In the genomic region with DNA sequence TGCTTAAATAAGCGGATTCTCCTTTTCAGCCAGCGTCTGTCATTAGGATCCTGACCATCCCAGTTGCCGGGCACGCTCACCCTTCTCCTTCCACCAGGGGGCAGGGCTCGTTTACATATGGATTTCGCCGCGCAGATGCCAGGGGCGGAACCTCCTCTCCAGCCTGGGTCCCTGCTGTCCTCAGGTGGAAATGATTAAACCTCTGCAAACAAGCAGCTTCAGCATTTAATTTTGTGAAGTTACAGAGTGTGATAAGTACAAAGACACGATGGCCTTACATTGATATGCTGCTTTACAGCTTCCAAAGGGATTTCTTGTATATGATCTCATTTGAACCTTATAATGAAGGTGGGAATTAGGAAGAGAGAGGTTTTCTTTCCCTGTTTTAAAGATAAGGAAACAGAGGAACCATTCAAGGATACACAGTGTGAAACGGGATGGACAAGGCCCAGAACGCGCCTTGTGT, we compare ENCODE assay signal across 1 cellular context.
TF ChIP-seq lines count a peak whose summit lies in the region.

No MANE protein-coding gene starts in this region.

TF ChIP-seq in GM23338, 12 proteins besides CTCF, POLR2A, EP300 and RAD21:
- TF ChIP-seq, protein P1, sequence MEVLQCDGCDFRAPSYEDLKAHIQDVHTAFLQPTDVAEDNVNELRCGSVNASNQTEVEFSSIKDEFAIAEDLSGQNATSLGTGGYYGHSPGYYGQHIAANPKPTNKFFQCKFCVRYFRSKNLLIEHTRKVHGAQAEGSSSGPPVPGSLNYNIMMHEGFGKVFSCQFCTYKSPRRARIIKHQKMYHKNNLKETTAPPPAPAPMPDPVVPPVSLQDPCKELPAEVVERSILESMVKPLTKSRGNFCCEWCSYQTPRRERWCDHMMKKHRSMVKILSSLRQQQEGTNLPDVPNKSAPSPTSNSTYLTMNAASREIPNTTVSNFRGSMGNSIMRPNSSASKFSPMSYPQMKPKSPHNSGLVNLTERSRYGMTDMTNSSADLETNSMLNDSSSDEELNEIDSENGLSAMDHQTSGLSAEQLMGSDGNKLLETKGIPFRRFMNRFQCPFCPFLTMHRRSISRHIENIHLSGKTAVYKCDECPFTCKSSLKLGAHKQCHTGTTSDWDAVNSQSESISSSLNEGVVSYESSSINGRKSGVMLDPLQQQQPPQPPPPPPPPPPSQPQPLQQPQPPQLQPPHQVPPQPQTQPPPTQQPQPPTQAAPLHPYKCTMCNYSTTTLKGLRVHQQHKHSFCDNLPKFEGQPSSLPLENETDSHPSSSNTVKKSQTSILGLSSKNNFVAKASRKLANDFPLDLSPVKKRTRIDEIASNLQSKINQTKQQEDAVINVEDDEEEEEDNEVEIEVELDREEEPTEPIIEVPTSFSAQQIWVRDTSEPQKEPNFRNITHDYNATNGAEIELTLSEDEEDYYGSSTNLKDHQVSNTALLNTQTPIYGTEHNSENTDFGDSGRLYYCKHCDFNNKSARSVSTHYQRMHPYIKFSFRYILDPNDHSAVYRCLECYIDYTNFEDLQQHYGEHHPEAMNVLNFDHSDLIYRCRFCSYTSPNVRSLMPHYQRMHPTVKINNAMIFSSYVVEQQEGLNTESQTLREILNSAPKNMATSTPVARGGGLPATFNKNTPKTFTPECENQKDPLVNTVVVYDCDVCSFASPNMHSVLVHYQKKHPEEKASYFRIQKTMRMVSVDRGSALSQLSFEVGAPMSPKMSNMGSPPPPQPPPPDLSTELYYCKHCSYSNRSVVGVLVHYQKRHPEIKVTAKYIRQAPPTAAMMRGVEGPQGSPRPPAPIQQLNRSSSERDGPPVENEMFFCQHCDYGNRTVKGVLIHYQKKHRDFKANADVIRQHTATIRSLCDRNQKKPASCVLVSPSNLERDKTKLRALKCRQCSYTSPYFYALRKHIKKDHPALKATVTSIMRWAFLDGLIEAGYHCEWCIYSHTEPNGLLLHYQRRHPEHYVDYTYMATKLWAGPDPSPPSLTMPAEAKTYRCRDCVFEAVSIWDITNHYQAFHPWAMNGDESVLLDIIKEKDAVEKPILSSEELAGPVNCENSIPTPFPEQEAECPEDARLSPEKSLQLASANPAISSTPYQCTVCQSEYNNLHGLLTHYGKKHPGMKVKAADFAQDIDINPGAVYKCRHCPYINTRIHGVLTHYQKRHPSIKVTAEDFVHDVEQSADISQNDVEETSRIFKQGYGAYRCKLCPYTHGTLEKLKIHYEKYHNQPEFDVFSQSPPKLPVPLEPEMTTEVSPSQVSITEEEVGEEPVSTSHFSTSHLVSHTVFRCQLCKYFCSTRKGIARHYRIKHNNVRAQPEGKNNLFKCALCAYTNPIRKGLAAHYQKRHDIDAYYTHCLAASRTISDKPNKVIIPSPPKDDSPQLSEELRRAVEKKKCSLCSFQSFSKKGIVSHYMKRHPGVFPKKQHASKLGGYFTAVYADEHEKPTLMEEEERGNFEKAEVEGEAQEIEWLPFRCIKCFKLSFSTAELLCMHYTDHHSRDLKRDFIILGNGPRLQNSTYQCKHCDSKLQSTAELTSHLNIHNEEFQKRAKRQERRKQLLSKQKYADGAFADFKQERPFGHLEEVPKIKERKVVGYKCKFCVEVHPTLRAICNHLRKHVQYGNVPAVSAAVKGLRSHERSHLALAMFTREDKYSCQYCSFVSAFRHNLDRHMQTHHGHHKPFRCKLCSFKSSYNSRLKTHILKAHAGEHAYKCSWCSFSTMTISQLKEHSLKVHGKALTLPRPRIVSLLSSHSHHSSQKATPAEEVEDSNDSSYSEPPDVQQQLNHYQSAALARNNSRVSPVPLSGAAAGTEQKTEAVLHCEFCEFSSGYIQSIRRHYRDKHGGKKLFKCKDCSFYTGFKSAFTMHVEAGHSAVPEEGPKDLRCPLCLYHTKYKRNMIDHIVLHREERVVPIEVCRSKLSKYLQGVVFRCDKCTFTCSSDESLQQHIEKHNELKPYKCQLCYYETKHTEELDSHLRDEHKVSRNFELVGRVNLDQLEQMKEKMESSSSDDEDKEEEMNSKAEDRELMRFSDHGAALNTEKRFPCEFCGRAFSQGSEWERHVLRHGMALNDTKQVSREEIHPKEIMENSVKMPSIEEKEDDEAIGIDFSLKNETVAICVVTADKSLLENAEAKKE (CRISPR knock-in tag; IDR thresholded peaks at IDR 0.05) = no peak
- no peak for TF ChIP-seq ZNF114 (CRISPR knock-in tag; IDR thresholded peaks at IDR 0.05)
- TF ChIP-seq, protein P2, sequence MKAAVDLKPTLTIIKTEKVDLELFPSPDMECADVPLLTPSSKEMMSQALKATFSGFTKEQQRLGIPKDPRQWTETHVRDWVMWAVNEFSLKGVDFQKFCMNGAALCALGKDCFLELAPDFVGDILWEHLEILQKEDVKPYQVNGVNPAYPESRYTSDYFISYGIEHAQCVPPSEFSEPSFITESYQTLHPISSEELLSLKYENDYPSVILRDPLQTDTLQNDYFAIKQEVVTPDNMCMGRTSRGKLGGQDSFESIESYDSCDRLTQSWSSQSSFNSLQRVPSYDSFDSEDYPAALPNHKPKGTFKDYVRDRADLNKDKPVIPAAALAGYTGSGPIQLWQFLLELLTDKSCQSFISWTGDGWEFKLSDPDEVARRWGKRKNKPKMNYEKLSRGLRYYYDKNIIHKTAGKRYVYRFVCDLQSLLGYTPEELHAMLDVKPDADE (IDR thresholded peaks at IDR 0.05) = no peak
- TF ChIP-seq JUNB (IDR thresholded peaks at IDR 0.05; ENCODE audit: unreplicated experiment) = no peak
- no peak for TF ChIP-seq STAT1 (IDR thresholded peaks at IDR 0.05; ENCODE audit: unreplicated experiment)
- TF ChIP-seq, protein P3, sequence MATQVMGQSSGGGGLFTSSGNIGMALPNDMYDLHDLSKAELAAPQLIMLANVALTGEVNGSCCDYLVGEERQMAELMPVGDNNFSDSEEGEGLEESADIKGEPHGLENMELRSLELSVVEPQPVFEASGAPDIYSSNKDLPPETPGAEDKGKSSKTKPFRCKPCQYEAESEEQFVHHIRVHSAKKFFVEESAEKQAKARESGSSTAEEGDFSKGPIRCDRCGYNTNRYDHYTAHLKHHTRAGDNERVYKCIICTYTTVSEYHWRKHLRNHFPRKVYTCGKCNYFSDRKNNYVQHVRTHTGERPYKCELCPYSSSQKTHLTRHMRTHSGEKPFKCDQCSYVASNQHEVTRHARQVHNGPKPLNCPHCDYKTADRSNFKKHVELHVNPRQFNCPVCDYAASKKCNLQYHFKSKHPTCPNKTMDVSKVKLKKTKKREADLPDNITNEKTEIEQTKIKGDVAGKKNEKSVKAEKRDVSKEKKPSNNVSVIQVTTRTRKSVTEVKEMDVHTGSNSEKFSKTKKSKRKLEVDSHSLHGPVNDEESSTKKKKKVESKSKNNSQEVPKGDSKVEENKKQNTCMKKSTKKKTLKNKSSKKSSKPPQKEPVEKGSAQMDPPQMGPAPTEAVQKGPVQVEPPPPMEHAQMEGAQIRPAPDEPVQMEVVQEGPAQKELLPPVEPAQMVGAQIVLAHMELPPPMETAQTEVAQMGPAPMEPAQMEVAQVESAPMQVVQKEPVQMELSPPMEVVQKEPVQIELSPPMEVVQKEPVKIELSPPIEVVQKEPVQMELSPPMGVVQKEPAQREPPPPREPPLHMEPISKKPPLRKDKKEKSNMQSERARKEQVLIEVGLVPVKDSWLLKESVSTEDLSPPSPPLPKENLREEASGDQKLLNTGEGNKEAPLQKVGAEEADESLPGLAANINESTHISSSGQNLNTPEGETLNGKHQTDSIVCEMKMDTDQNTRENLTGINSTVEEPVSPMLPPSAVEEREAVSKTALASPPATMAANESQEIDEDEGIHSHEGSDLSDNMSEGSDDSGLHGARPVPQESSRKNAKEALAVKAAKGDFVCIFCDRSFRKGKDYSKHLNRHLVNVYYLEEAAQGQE (IDR thresholded peaks at IDR 0.05; ENCODE audit: unreplicated experiment) = no peak
- no peak for TF ChIP-seq POLR2AphosphoS5 (IDR thresholded peaks at IDR 0.05; ENCODE audit: low read depth)
- TF ChIP-seq CREB1 (CRISPR knock-in tag; IDR thresholded peaks at IDR 0.05; ENCODE audit: low read depth) = no peak
- TF ChIP-seq ZNF331 (CRISPR knock-in tag; IDR thresholded peaks at IDR 0.05; ENCODE audit: low read depth) = no peak
- no peak for TF ChIP-seq NANOG (IDR thresholded peaks at IDR 0.05; ENCODE audit: borderline replicate concordance)
- TF ChIP-seq EZH2 (IDR thresholded peaks at IDR 0.05; ENCODE audit: low read depth, unreplicated experiment) = no peak
- TF ChIP-seq EZH2phosphoT487 (IDR thresholded peaks at IDR 0.05; ENCODE audit: unreplicated experiment) = no peak
TF ChIP-seq in GM23338: peak in this region for 0.
